8 cellular contexts compared by ENCODE assay signal in the genomic region with DNA sequence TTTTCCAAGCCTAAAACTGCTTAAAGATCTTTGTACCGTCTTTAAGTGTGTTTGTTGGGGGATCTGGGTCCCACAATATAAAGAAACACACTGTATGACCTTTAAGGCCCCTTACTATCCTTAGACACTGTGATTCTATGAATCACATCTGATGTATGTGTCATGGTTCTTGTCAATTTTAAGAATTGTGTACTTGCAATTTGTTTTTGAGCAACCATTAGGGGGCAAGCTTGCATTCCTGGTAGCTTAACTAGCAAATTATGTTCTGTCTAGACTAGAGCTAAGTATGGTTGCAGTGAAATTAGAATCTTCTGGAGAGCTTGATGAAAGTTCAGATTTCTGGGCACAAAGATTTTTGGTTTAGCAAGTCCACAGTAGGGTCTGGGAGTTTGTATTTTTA.
DNase-seq lines count a peak whose midpoint lies in the region; ATAC-seq, FAIRE-seq and TF ChIP-seq lines count a peak whose summit lies in the region.

No MANE protein-coding gene starts in this region.

- no peaks in the 10 kb centered on the region for H3K9me3 ChIP-seq in adrenal gland (replicated peaks in 1 of 3)
- no peaks in the 10 kb centered on the region for H3K9me3 ChIP-seq in HepG2 (ENCODE audit: low read length)
- no peaks in the 10 kb centered on the region for H3K9me3 ChIP-seq in T-helper 17 cell (ENCODE audit: control insufficient read depth, low read length, poor library complexity, severe bottlenecking)

- TF ChIP-seq EP300 in HepG2 (IDR thresholded peaks at IDR 0.05; ENCODE audit: low read depth in 2 of 2, low read length in 2 of 2), result no peak
- TF ChIP-seq EP300 in HepG2 (CRISPR knock-in tag; IDR thresholded peaks at IDR 0.05; ENCODE audit: borderline replicate concordance), result no peak

- POLR2A ChIA-PET in HepG2 (lab: Yijun Ruan, JAX), result no interaction called here

- peaks cover 0 to 5% of the 10 kb centered on the region in 2 donors for H3K4me1 ChIP-seq in adrenal gland (replicated peaks in 1 of 2)
- H3K4me1 ChIP-seq in HepG2 (ENCODE audit: insufficient read depth, low read length), result no peaks in the 10 kb centered on the region

- no peak overlapping the region for H3K27ac Mint-ChIP-seq in T-helper 17 cell

- no TSS peak for BruUV-seq in HepG2 (replicated peaks; lab: Mats Ljungman, UMichigan)

- no peaks in the 10 kb centered on the region for H3K36me3 Mint-ChIP-seq in T-helper 17 cell (ENCODE audit: low read depth)

- H3K27me3 ChIP-seq in adrenal gland (no peaks in the 10 kb centered on the region), HepG2 (ENCODE audit: control insufficient read depth in 1 of 2, insufficient read depth in 2 of 2, low read length in 2 of 2) (no peaks in the 10 kb centered on the region)

- H3K9ac ChIP-seq in HepG2 (ENCODE audit: insufficient read depth, low read depth, low read length), result no peak overlapping the region

- no peak overlapping the region for H2AFZ ChIP-seq in HepG2 (ENCODE audit: low read length)

- no peak overlapping the region for H3K27ac ChIP-seq in adrenal gland
- no peak overlapping the region for H3K27ac ChIP-seq in HepG2 (ENCODE audit: extremely low read length, insufficient read depth, low read length)

- TF ChIP-seq RAD21 in HepG2 (CRISPR knock-in tag; IDR thresholded peaks at IDR 0.05), result peak; percentile 59; the same call in 1 of the 2 replicates

- DNase-seq in MV-4-11 (lab: John Stamatoyannopoulos, UW), result peak; percentile 64
- DNase-seq in adrenal gland, result peak in 1 of 7 donors; percentile 4
- peak; percentile 44 for DNase-seq in HepG2 (ENCODE audit: low spot score)
- DNase-seq in mesenteric fat pad (ENCODE audit: low spot score), result no peak
- no peak for DNase-seq in T-helper 17 cell
- no peak for DNase-seq in NCI-H128 (lab: John Stamatoyannopoulos, UW; ENCODE audit: unreplicated experiment)

- H3K4me3 ChIP-seq in adrenal gland (no peak overlapping the region), HepG2 (replicated peaks in 1 of 3; ENCODE audit: insufficient read depth in 1 of 3, low read depth in 2 of 3, low read length in 3 of 3) (no peak overlapping the region)

- no peak overlapping the region for H3K4me3 Mint-ChIP-seq in T-helper 17 cell

- H4K20me1 ChIP-seq in HepG2 (ENCODE audit: insufficient read depth, low read length), result no peaks in the 10 kb centered on the region

- FAIRE-seq in G401.6 (lab: Jason Lieb, UNC) (peak; percentile 33), HepG2 (lab: Jason Lieb, UNC) (peak; percentile 26)

- H3K27me3 Mint-ChIP-seq in T-helper 17 cell, result peaks cover 23% of the 10 kb centered on the region

- peak; percentile 80 for ATAC-seq in GM21576 (IDR thresholded peaks at IDR 0.05; ENCODE audit: unreplicated experiment)
- peak; percentile 80 for ATAC-seq in HepG2
- no peak for ATAC-seq in T-helper 17 cell

- in situ Hi-C loops in HepG2 (cut with HindIII; ENCODE audit: extremely low pct_ligation_motif_present, low pct_unique_long_range_greater_than_20kb), result no loop called here

- H3K4me2 ChIP-seq in HepG2 (ENCODE audit: low read depth, low read length), result no peak overlapping the region

- no peaks in the 10 kb centered on the region for H3K4me1 Mint-ChIP-seq in T-helper 17 cell

- CTCF ChIA-PET in HepG2 (lab: Yijun Ruan, JAX; ENCODE audit: low intra/inter-chr PET ratio, low total read pairs), result interaction anchor here (1.7 kb wide), 1 partner anchor 57 kb away, joined by 14 read pairs; no protein-coding TSS in a partner anchor

- intact Hi-C loops in adrenal gland (cut with DNase I), result no loop called here
- intact Hi-C loops in HepG2 (cut with micrococcal nuclease; ENCODE audit: unreplicated experiment), result loop anchor here (1.0 to 5.0 kb wide), 3 partner anchors 57 to 438 kb away; no protein-coding TSS in a partner anchor

- WGBS in adrenal gland, 4 donors, result 56 to 76% (median 68%) methylated on average over 1 of the region's 1 CpG
- 0% methylated on average over 1 of the region's 1 CpG for WGBS in HepG2 (ENCODE audit: low lambda C conversion rate)

- peak; percentile 13 to 47 (median 28) for TF ChIP-seq CTCF in adrenal gland (IDR thresholded peaks at IDR 0.05)
- TF ChIP-seq CTCF in HepG2 (CRISPR knock-in tag; IDR thresholded peaks at IDR 0.05), result peak; percentile 70

- TF ChIP-seq POLR2A in adrenal gland (IDR thresholded peaks at IDR 0.05), result no peak
- no peak for TF ChIP-seq POLR2A in HepG2 (IDR thresholded peaks at IDR 0.05; ENCODE audit: insufficient read depth in 1 of 2, low read depth in 2 of 2, low read length in 2 of 2)

- H3K79me2 ChIP-seq in HepG2 (ENCODE audit: insufficient read depth, low read length), result no peaks in the 10 kb centered on the region

- no peaks in the 10 kb centered on the region for H3K36me3 ChIP-seq in adrenal gland (replicated peaks in 1 of 2)
- no peaks in the 10 kb centered on the region for H3K36me3 ChIP-seq in HepG2 (replicated peaks in 1 of 2; ENCODE audit: control insufficient read depth in 1 of 2, insufficient read depth in 2 of 2, low read length in 2 of 2)

TF ChIP-seq in HepG2, 621 proteins besides CTCF, POLR2A, EP300 and RAD21:
- no peak for TF ChIP-seq HMGA1 (CRISPR knock-in tag; conservative IDR thresholded peaks at IDR 0.05)
- TF ChIP-seq, protein P1, sequence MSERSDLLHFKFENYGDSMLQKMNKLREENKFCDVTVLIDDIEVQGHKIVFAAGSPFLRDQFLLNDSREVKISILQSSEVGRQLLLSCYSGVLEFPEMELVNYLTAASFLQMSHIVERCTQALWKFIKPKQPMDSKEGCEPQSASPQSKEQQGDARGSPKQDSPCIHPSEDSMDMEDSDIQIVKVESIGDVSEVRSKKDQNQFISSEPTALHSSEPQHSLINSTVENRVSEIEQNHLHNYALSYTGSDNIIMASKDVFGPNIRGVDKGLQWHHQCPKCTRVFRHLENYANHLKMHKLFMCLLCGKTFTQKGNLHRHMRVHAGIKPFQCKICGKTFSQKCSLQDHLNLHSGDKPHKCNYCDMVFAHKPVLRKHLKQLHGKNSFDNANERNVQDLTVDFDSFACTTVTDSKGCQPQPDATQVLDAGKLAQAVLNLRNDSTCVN (CRISPR knock-in tag; IDR thresholded peaks at IDR 0.05; ENCODE audit: borderline replicate concordance), result no peak
- no peak for TF ChIP-seq RFX5 (IDR thresholded peaks at IDR 0.05; ENCODE audit: low read depth, low read length)
- TF ChIP-seq ZFP82 (CRISPR knock-in tag; IDR thresholded peaks at IDR 0.05; ENCODE audit: borderline replicate concordance), result no peak
- TF ChIP-seq ZNF576 (CRISPR knock-in tag; IDR thresholded peaks at IDR 0.05), result no peak
- TF ChIP-seq ZNF639 (CRISPR knock-in tag; conservative IDR thresholded peaks at IDR 0.05), result no peak
- TF ChIP-seq SMC3 (IDR thresholded peaks at IDR 0.05; ENCODE audit: low read length), result peak; percentile 56
- peak; percentile 75; the same call in 1 of the 2 replicates for TF ChIP-seq MIXL1 (CRISPR knock-in tag; IDR thresholded peaks at IDR 0.05)
- no peak for TF ChIP-seq ZNF510 (CRISPR knock-in tag; IDR thresholded peaks at IDR 0.05; ENCODE audit: low read depth)
- no peak for TF ChIP-seq SUZ12 (IDR thresholded peaks at IDR 0.05; ENCODE audit: low read depth, low read length)
- TF ChIP-seq HMG20A (CRISPR knock-in tag; IDR thresholded peaks at IDR 0.05; ENCODE audit: borderline replicate concordance), result no peak
- peak; percentile 78 for TF ChIP-seq STAG1 (CRISPR knock-in tag; IDR thresholded peaks at IDR 0.05)

Comparison
In these comparisons a context has a peak if more than half of its experiments do, and no peak if none do; other contexts are left out.
1. DNase-seq: peak in MV-4-11 (single experiment) and HepG2 (single experiment); none in mesenteric fat pad (single experiment), T-helper 17 cell (0 of 3) and NCI-H128 (single experiment).